ENCODE assay signal across 21 cellular contexts in the genomic region with DNA sequence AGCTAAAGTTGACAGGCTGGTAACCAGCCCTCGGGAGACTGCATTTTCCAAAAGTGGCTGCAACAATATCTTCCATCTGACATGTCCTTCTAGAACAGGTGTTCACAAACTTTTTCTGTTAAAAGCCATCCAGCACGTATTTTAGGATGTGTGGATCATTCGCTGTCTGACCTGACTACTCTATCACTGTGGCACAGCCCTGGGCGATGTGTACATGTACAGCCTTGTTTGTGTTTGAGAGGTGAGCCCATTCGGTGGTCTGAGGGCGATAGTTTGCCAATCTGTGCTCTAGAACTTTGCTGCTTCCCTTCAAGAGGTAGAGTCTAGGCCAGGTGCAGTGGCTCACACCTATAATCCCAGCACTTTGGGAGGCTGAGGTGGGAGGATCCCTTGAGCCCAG.
DNase-seq lines count a peak whose midpoint lies in the region; ATAC-seq and TF ChIP-seq lines count a peak whose summit lies in the region.
"Had no signal": no experiment of that assay in that cellular context is flagged by ENCODE, and none has a peak within 500 bp of the region (broad histone marks: within the 10 kb centered on the region; RNA-seq: fewer than 3 reads in every experiment).

No MANE protein-coding gene starts in this region.

- no peaks in the 10 kb centered on the region for H3K9me3 Mint-ChIP-seq in CD8-positive, alpha-beta memory T cell

- peaks cover 0 to 1% of the 10 kb centered on the region in 2 donors for H3K27me3 Mint-ChIP-seq in CD8-positive, alpha-beta memory T cell

- TF ChIP-seq CTCF in OCI-LY3 (IDR thresholded peaks at IDR 0.05; ENCODE audit: low read depth, low read length) (no peak), coronary artery (IDR thresholded peaks at IDR 0.05) (no peak)

- no peak overlapping the region for H3K9ac ChIP-seq in OCI-LY3 (ENCODE audit: low read length)
- no peak overlapping the region for H3K9ac ChIP-seq in trophoblast cell (ENCODE audit: low read length)
- H3K9ac ChIP-seq: SK-N-SH had no signal

- H3K36me3 Mint-ChIP-seq in CD8-positive, alpha-beta memory T cell: no peaks in the 10 kb centered on the region
- H3K36me3 Mint-ChIP-seq: CD4-positive, CD25-positive, alpha-beta regulatory T cell had no signal

- H4K20me1 ChIP-seq in OCI-LY3 (ENCODE audit: insufficient read depth, low read length): no peaks in the 10 kb centered on the region

- no peak overlapping the region for H3K4ac ChIP-seq in trophoblast cell (ENCODE audit: low read depth, low read length)

- H3K79me1 ChIP-seq in trophoblast cell (ENCODE audit: low read length): peaks cover 11% of the 10 kb centered on the region

- H3K4me1 Mint-ChIP-seq in CD8-positive, alpha-beta memory T cell: no peaks in the 10 kb centered on the region

- peak overlapping the region; percentile 26 for H3K27ac ChIP-seq in CD8-positive, alpha-beta memory T cell (ENCODE audit: low read depth, low read length)
- H3K27ac ChIP-seq in OCI-LY3 (ENCODE audit: low read length): 0 out of 2 replicates have a peak overlapping the region, but pooled peaks have one; percentile 6
- no peak overlapping the region for H3K27ac ChIP-seq in coronary artery
- H3K27ac ChIP-seq in trophoblast cell (ENCODE audit: low read depth, low read length): no peak overlapping the region

- CTCF ChIA-PET in CD8-positive, alpha-beta memory T cell (lab: Charles Lee): interaction anchor here (2.2 kb wide), 1 partner anchor 50 kb away, joined by 8 read pairs; no protein-coding TSS in a partner anchor

- no peak overlapping the region for H2BK120ac ChIP-seq in trophoblast cell (ENCODE audit: insufficient read depth, low read length, poor library complexity)

- no peak overlapping the region for H4K91ac ChIP-seq in trophoblast cell (ENCODE audit: low read depth, low read length)

- H3K27me3 ChIP-seq in CD8-positive, alpha-beta memory T cell (ENCODE audit: insufficient read depth, low read length, poor library complexity, severe bottlenecking): no peaks in the 10 kb centered on the region
- H3K27me3 ChIP-seq in OCI-LY3 (ENCODE audit: low read depth, low read length) (no peaks in the 10 kb centered on the region), trophoblast cell (ENCODE audit: insufficient read depth, low read length) (no peaks in the 10 kb centered on the region)

- ATAC-seq in HG02678 (IDR thresholded peaks at IDR 0.05; ENCODE audit: unreplicated experiment) (no peak), sciatic nerve (no peak)

- no peak overlapping the region for H3K18ac ChIP-seq in trophoblast cell (ENCODE audit: low read length)

- intact Hi-C loops in sciatic nerve (cut with DNase I): no loop called here

- peak overlapping the region; percentile 49 for H2AK5ac ChIP-seq in trophoblast cell (ENCODE audit: low read length)

- no peak overlapping the region for H3K4me3 Mint-ChIP-seq in CD8-positive, alpha-beta memory T cell
- H3K4me3 Mint-ChIP-seq: CD4-positive, CD25-positive, alpha-beta regulatory T cell had no signal

- no peak overlapping the region for H2AFZ ChIP-seq in OCI-LY3 (ENCODE audit: low read depth, low read length)
- no peak overlapping the region for H2AFZ ChIP-seq in trophoblast cell (ENCODE audit: insufficient read depth, low read length, poor library complexity)

- no peak overlapping the region for H3K23ac ChIP-seq in trophoblast cell (ENCODE audit: low read length)

- no peak overlapping the region for H4K8ac ChIP-seq in trophoblast cell (ENCODE audit: low read depth, low read length)

- H3K36me3 ChIP-seq in CD8-positive, alpha-beta memory T cell (ENCODE audit: insufficient read depth, low read length): no peaks in the 10 kb centered on the region
- H3K36me3 ChIP-seq in OCI-LY3 (replicated peaks; ENCODE audit: low read depth, low read length) (no peaks in the 10 kb centered on the region), trophoblast cell (ENCODE audit: control insufficient read depth in 1 of 2, insufficient read depth in 2 of 2, low read length in 2 of 2) (no peaks in the 10 kb centered on the region)

- H4K12ac ChIP-seq in trophoblast cell (ENCODE audit: low read depth, low read length): no peak overlapping the region

- no peaks in the 10 kb centered on the region for H3K4me1 ChIP-seq in CD8-positive, alpha-beta memory T cell (ENCODE audit: insufficient read depth, low read length)
- H3K4me1 ChIP-seq in OCI-LY3 (ENCODE audit: low read length): peaks cover 12% of the 10 kb centered on the region
- H3K4me1 ChIP-seq in trophoblast cell (ENCODE audit: control insufficient read depth in 1 of 2, insufficient read depth in 2 of 2, low read length in 2 of 2): peaks cover 2 to 3% of the 10 kb centered on the region in 2 experiments

- H2BK12ac ChIP-seq in trophoblast cell (ENCODE audit: low read length): no peak overlapping the region

- no peak for DNase-seq in CD8-positive, alpha-beta memory T cell
- peak; percentile 28 for DNase-seq in coronary artery (ENCODE audit: low spot score)
- no peak for DNase-seq in trophoblast cell
- no peak for DNase-seq in GM03348 (ENCODE audit: low spot score)
- DNase-seq in sciatic nerve (ENCODE audit: low spot score): no peak
- no peak for DNase-seq in Kasumi-1 (lab: John Stamatoyannopoulos, UW)
- DNase-seq: CD4-positive, CD25-positive, alpha-beta regulatory T cell; COR-L47; DMS153; KG1; NCI-H1105; NCI-H146; NCI-H2029 treated with DMSO at 0.1 percent for 48 hours; NCI-H2171 treated with DMSO at 0.1 percent for 48 hours; NCI-H524 treated with DMSO at 0.1 percent for 48 hours; NCI-H82; RPMI8226; SIG-M5; SK-N-SH had no signal

- H3K27ac Mint-ChIP-seq in CD8-positive, alpha-beta memory T cell: peak overlapping the region in 1 of 8 donors; percentile 41
- H3K27ac Mint-ChIP-seq: CD4-positive, CD25-positive, alpha-beta regulatory T cell had no signal

- POLR2A ChIA-PET in CD8-positive, alpha-beta memory T cell (lab: Charles Lee): no interaction called here

- no peak overlapping the region for H2BK5ac ChIP-seq in trophoblast cell (ENCODE audit: low read depth, low read length, poor library complexity)

- H3K14ac ChIP-seq in trophoblast cell (ENCODE audit: low read length): no peak overlapping the region

- H3K4me2 ChIP-seq in OCI-LY3 (ENCODE audit: low read length) (peak overlapping the region; percentile 28), trophoblast cell (ENCODE audit: low read length) (no peak overlapping the region)
- H3K4me2 ChIP-seq: SK-N-SH had no signal

- H3K9me3 ChIP-seq in CD8-positive, alpha-beta memory T cell (ENCODE audit: low read length): no peaks in the 10 kb centered on the region
- H3K9me3 ChIP-seq in OCI-LY3 (ENCODE audit: insufficient read depth, low read length): no peaks in the 10 kb centered on the region
- no peaks in the 10 kb centered on the region for H3K9me3 ChIP-seq in trophoblast cell (ENCODE audit: insufficient read depth, low read depth, low read length)
- H3K9me3 ChIP-seq: SK-N-SH had no signal

- H3K4me3 ChIP-seq in CD8-positive, alpha-beta memory T cell (ENCODE audit: low read length): no peak overlapping the region
- H3K4me3 ChIP-seq in OCI-LY3 (ENCODE audit: low read length): no peak overlapping the region
- H3K4me3 ChIP-seq in coronary artery: no peak overlapping the region
- no peak overlapping the region for H3K4me3 ChIP-seq in trophoblast cell (ENCODE audit: low read depth, low read length)

- no CpG with 5 or more reads among the region's 6 CpGs for WGBS in trophoblast cell (ENCODE audit: extremely low coverage, insufficient coverage, insufficient read length)

- H3K79me2 ChIP-seq in OCI-LY3 (ENCODE audit: low read length) (no peaks in the 10 kb centered on the region), trophoblast cell (ENCODE audit: control insufficient read depth, insufficient read depth, low read length, poor library complexity) (no peaks in the 10 kb centered on the region)

Comparison
In these comparisons a context has a peak if more than half of its experiments do, and no peak if none do; other contexts are left out.
1. H3K27ac ChIP-seq: peak in CD8-positive, alpha-beta memory T cell (single experiment) and OCI-LY3 (single experiment); none in coronary artery (0 of 2) and trophoblast cell (single experiment).